Comparison of ENCODE assay signal across 11 cellular contexts in the genomic region with DNA sequence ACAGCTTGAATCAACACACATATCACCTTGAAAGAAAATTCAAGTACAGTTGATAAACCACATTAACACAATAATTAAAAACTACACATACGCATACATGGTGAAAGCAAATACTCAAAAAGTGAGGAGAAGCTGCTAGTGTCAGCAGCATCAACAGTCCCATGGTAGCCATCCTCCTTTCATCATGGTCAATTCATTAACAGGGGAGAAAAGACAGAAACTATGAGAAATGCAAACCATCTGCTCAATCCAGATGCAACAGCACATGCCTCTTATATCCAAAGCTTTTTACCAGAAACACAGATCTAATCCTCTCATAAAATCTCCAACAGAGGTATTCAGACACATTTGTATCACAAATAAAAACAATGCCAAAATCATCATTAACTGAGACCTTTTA.
DNase-seq lines count a peak whose midpoint lies in the region; ATAC-seq and TF ChIP-seq lines count a peak whose summit lies in the region.
"Had no signal": no experiment of that assay in that cellular context is flagged by ENCODE, and none has a peak within 500 bp of the region (broad histone marks: within the 10 kb centered on the region; RNA-seq: fewer than 3 reads in every experiment).

No MANE protein-coding gene starts in this region.

- H3K4me3 ChIP-seq in GM23248 (peak overlapping the region; percentile 93), dorsolateral prefrontal cortex (peak overlapping the region; percentile 8 to 79 (median 61))

- peak overlapping the region; percentile 84 for H3K9ac ChIP-seq in GM23248
- H3K9ac ChIP-seq: KMS-11 had no signal

- no peak for TF ChIP-seq CTCF in dorsolateral prefrontal cortex (IDR thresholded peaks at IDR 0.05 in 54 of 56, conservative IDR thresholded peaks at IDR 0.05 in 2 of 56; ENCODE audit: low read depth in 1 of 56, partially characterized antibody in 56 of 56)
- no peak for TF ChIP-seq CTCF in osteocyte (IDR thresholded peaks at IDR 0.05)

- peaks cover 22% of the 10 kb centered on the region for H3F3A ChIP-seq in GM23248 (ENCODE audit: insufficient read depth)

- peak overlapping the region; percentile 88 for H3K27ac Mint-ChIP-seq in osteocyte (ENCODE audit: unreplicated experiment)
- H3K27ac Mint-ChIP-seq: activated naive CD8-positive, alpha-beta T cell had no signal

- H3K9me3 Mint-ChIP-seq in osteocyte (ENCODE audit: unreplicated experiment): no peaks in the 10 kb centered on the region

- peaks cover 49% of the 10 kb centered on the region for H3K4me1 Mint-ChIP-seq in osteocyte (ENCODE audit: unreplicated experiment)

- H3K27me3 Mint-ChIP-seq in osteocyte (ENCODE audit: unreplicated experiment): no peaks in the 10 kb centered on the region
- H3K27me3 Mint-ChIP-seq: activated naive CD8-positive, alpha-beta T cell had no signal

- peak overlapping the region; percentile 70 for H3K4me3 Mint-ChIP-seq in osteocyte (ENCODE audit: unreplicated experiment)

- H3K36me3 Mint-ChIP-seq in osteocyte (ENCODE audit: unreplicated experiment): no peaks in the 10 kb centered on the region

- no peaks in the 10 kb centered on the region for H3K9me2 ChIP-seq in GM23248 (ENCODE audit: insufficient read depth)

- peak overlapping the region; percentile 74 for H3K27ac ChIP-seq in GM23248
- H3K27ac ChIP-seq in dorsolateral prefrontal cortex: peak overlapping the region in 58 of 59 donors; percentile 3 to 93 (median 83)
- H3K27ac ChIP-seq: KMS-11 had no signal

- H2AFZ ChIP-seq in GM23248: peak overlapping the region; percentile 80

- no peaks in the 10 kb centered on the region for H4K20me1 ChIP-seq in GM23248 (ENCODE audit: insufficient read depth)

- no peaks in the 10 kb centered on the region for H3K36me3 ChIP-seq in GM23248 (ENCODE audit: low read depth)

- H3K4me1 ChIP-seq in GM23248 (ENCODE audit: insufficient read depth): peaks cover 47% of the 10 kb centered on the region

- WGBS in GM23248 (ENCODE audit: low coverage in 1 of 2, low lambda C conversion rate in 2 of 2, missing lambda C conversion rate in 2 of 2), 2 experiments: 3 to 4% methylated on average over 1 of the region's 1 CpG

- peak overlapping the region; percentile 96 for H3K4me2 ChIP-seq in GM23248 (ENCODE audit: unreplicated experiment)
- H3K4me2 ChIP-seq: KMS-11 had no signal

- intact Hi-C loops in dorsolateral prefrontal cortex (cut with DNase I): loop anchor here in 1 of 2 donors (5.0 to 10.0 kb wide), 2 partner anchors 51 to 71 kb away; no protein-coding TSS in a partner anchor

- no peaks in the 10 kb centered on the region for H3K9me3 ChIP-seq in GM23248 (ENCODE audit: low read depth)

- peak; percentile 39 for DNase-seq in GM23248
- peak; percentile 56 for DNase-seq in NCI-H82 treated with DMSO at 0.1 percent for 48 hours (lab: John Stamatoyannopoulos, UW; ENCODE audit: unreplicated experiment)
- DNase-seq in dorsolateral prefrontal cortex: no peak
- no peak for DNase-seq in osteocyte (ENCODE audit: extremely low spot score, unreplicated experiment)
- DNase-seq in NCI-H128 (lab: John Stamatoyannopoulos, UW; ENCODE audit: unreplicated experiment): no peak
- no peak for DNase-seq in NOMO-1 treated with dmso at 0.1 percent for 144 hours (lab: John Stamatoyannopoulos, UW; ENCODE audit: unreplicated experiment)
- DNase-seq: DND-41, RPMI8226 had no signal

- H3K27me3 ChIP-seq in GM23248 (replicated peaks; ENCODE audit: insufficient read depth) (no peaks in the 10 kb centered on the region), dorsolateral prefrontal cortex (no peaks in the 10 kb centered on the region)

- H3K79me2 ChIP-seq in GM23248 (ENCODE audit: insufficient read depth): peaks cover 55% of the 10 kb centered on the region

- ATAC-seq in GM21515 (IDR thresholded peaks at IDR 0.05; ENCODE audit: unreplicated experiment): no peak

- in situ Hi-C loops in GM23248 (cut with MboI): no loop called here

Comparison
In these comparisons a context has a peak if more than half of its experiments do, and no peak if none do; other contexts are left out.
1. DNase-seq: peak in GM23248 (single experiment) and NCI-H82 treated with DMSO at 0.1 percent for 48 hours (single experiment); none in dorsolateral prefrontal cortex (0 of 10), osteocyte (single experiment), NCI-H128 (single experiment) and NOMO-1 treated with dmso at 0.1 percent for 144 hours (single experiment).